ENCODE assay signal across 1 cellular context in genomic region chr5:32777733-32778132, GRCh38.
TF ChIP-seq lines count a peak whose summit lies in the region.

No MANE protein-coding gene starts in this region.

TF ChIP-seq in HepG2, 621 proteins besides CTCF, POLR2A, EP300 and RAD21 (continued from another document):
- TF ChIP-seq AHDC1 (CRISPR knock-in tag; IDR thresholded peaks at IDR 0.05; ENCODE audit: borderline replicate concordance) (no peak), HOXA9 (CRISPR knock-in tag; IDR thresholded peaks at IDR 0.05; ENCODE audit: borderline replicate concordance) (no peak), ZNF710 (CRISPR knock-in tag; IDR thresholded peaks at IDR 0.05; ENCODE audit: borderline replicate concordance) (no peak), ZNF143 (CRISPR knock-in tag; IDR thresholded peaks at IDR 0.05) (no peak), FUBP1 (CRISPR knock-in tag; IDR thresholded peaks at IDR 0.05; ENCODE audit: borderline replicate concordance) (no peak), ZBTB44 (CRISPR knock-in tag; IDR thresholded peaks at IDR 0.05) (no peak), MYNN (CRISPR knock-in tag; IDR thresholded peaks at IDR 0.05; ENCODE audit: low read depth) (no peak), ZGPAT (CRISPR knock-in tag; IDR thresholded peaks at IDR 0.05) (no peak), ZNF350 (CRISPR knock-in tag; IDR thresholded peaks at IDR 0.05; ENCODE audit: borderline replicate concordance, low read depth) (no peak), ZNF740 (CRISPR knock-in tag; IDR thresholded peaks at IDR 0.05) (no peak), HES4 (CRISPR knock-in tag; IDR thresholded peaks at IDR 0.05; ENCODE audit: borderline replicate concordance) (no peak)
TF ChIP-seq in HepG2: peak in this region for 0.
